Comparison of ENCODE assay signal across 1 cellular context in the genomic region with DNA sequence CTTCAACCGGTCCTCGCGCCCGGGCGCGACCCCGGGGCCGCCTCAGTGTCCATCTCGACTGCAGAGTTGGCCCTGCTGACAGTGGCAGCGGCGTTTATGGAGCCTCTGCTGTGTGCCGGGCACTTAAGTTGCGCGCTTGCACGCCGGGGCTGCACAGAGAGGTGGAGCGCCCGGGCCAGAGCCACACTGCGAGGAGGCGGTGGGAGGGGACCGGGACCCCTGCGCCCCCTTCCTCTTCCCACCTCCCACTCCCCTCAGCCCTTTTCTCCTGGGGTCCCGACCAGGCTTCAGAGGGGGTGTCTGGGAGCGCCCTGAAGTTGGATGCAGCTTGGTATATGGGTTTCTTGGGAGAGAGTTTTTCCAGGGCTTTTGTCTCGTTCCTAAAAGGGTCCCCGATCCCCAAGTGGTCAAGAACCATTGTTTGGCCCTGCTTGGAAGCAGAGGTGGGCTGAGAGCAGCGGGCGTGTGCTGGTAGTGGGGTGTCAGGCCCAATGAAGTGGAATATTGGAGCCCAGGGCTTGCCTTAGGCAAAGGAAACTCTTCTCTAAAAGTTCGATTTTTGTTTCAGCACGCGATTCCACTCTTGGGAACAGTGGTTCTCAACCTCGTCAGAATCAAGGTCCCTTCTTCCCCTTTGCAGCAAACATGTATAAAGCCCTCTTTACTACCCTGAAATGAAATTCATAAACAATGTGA.
TF ChIP-seq lines count a peak whose summit lies in the region.

No MANE protein-coding gene starts in this region.

TF ChIP-seq in GM12878, 131 proteins besides CTCF, POLR2A, EP300 and RAD21:
- TF ChIP-seq SMAD1 (IDR thresholded peaks at IDR 0.05; ENCODE audit: low read depth, partially characterized antibody) (no peak), GATAD2B (conservative IDR thresholded peaks at IDR 0.05; ENCODE audit: low read depth) (0 out of 2 replicates have a peak, but pooled peaks have one; percentile 5), LARP7 (IDR thresholded peaks at IDR 0.05) (peak; percentile 14; the same call in 1 of the 2 replicates), ASH2L (IDR thresholded peaks at IDR 0.05; ENCODE audit: borderline replicate concordance, low read depth) (0 out of 2 replicates have a peak, but pooled peaks have one; percentile 3), MEF2A (IDR thresholded peaks at IDR 0.05; ENCODE audit: insufficient read depth, low read depth, low read length) (no peak), SMARCA5 (IDR thresholded peaks at IDR 0.05) (0 out of 2 replicates have a peak, but pooled peaks have one; percentile 18), ZNF24 (IDR thresholded peaks at IDR 0.05) (no peak), SRF (IDR thresholded peaks at IDR 0.05; ENCODE audit: low read depth in 2 of 2, low read length in 2 of 2) (no peak)
- TF ChIP-seq, protein P1, sequence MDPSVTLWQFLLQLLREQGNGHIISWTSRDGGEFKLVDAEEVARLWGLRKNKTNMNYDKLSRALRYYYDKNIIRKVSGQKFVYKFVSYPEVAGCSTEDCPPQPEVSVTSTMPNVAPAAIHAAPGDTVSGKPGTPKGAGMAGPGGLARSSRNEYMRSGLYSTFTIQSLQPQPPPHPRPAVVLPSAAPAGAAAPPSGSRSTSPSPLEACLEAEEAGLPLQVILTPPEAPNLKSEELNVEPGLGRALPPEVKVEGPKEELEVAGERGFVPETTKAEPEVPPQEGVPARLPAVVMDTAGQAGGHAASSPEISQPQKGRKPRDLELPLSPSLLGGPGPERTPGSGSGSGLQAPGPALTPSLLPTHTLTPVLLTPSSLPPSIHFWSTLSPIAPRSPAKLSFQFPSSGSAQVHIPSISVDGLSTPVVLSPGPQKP (IDR thresholded peaks at IDR 0.05; ENCODE audit: low read depth, low read length) = 0 out of 2 replicates have a peak, but pooled peaks have one; percentile 18
